1 cellular context compared by ENCODE assay signal in the genomic region with DNA sequence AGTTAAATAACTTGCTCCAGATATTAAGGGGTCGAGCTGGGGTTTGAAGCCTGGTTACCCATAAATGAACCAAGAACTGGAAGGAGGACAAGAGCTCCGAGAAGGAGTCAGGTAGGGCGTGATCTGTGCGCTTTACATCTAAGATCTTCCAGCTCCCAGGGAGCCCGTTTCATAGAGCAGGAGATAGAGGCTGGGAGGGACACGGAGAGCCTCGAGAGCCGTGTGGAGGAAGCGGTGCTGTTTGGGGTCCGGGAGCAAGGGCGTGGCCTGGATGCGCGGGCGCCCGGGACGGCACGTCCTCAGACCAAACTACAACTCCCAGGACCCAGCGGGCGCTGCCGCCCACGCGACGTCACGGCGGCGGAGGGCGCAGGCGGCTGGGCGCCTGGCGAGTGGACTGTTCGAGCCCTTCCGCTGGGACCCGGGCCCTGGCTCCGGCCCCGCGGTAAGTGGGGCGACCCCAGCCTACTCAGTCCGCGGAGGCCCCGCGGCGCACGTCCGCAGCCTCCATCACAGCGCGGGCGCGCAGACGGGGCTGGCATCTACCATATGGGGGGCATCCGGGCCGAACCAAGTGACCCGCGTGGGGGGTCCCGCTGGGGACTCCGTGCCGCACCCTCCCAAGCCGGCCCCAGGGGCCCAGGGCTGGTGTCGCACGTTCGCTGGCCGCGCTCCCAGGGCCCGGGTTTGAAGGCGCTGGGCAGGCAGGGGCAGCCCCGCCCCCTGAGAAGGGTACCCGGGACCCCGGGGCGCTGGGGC.
TF ChIP-seq lines count a peak whose summit lies in the region.

TSS of gene BCKDK (plus strand) at position 352 of the 759 bp plus-strand sequence. CDS start 838 bp downstream, outside the sequence.

TF ChIP-seq in HepG2, 621 proteins besides CTCF, POLR2A, EP300 and RAD21 (continued from another document and continues in another):
- TF ChIP-seq, protein P1, sequence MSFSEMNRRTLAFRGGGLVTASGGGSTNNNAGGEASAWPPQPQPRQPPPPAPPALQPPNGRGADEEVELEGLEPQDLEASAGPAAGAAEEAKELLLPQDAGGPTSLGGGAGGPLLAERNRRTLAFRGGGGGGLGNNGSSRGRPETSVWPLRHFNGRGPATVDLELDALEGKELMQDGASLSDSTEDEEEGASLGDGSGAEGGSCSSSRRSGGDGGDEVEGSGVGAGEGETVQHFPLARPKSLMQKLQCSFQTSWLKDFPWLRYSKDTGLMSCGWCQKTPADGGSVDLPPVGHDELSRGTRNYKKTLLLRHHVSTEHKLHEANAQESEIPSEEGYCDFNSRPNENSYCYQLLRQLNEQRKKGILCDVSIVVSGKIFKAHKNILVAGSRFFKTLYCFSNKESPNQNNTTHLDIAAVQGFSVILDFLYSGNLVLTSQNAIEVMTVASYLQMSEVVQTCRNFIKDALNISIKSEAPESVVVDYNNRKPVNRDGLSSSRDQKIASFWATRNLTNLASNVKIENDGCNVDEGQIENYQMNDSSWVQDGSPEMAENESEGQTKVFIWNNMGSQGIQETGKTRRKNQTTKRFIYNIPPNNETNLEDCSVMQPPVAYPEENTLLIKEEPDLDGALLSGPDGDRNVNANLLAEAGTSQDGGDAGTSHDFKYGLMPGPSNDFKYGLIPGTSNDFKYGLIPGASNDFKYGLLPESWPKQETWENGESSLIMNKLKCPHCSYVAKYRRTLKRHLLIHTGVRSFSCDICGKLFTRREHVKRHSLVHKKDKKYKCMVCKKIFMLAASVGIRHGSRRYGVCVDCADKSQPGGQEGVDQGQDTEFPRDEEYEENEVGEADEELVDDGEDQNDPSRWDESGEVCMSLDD (CRISPR knock-in tag; IDR thresholded peaks at IDR 0.05; ENCODE audit: borderline replicate concordance) = no peak
- TF ChIP-seq, protein P2, sequence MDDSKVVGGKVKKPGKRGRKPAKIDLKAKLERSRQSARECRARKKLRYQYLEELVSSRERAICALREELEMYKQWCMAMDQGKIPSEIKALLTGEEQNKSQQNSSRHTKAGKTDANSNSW (CRISPR knock-in tag; IDR thresholded peaks at IDR 0.05; ENCODE audit: borderline replicate concordance) = no peak
- TF ChIP-seq ZNF101 (CRISPR knock-in tag; IDR thresholded peaks at IDR 0.05; ENCODE audit: borderline replicate concordance, low read depth) (no peak), ZKSCAN5 (CRISPR knock-in tag; IDR thresholded peaks at IDR 0.05) (no peak), IRF2 (CRISPR knock-in tag; IDR thresholded peaks at IDR 0.05) (peak; percentile 93), GLI4 (CRISPR knock-in tag; IDR thresholded peaks at IDR 0.05; ENCODE audit: borderline replicate concordance) (no peak), DMAP1 (CRISPR knock-in tag; IDR thresholded peaks at IDR 0.05) (peak; percentile 65; the same call in 1 of the 2 replicates), SOX6 (IDR thresholded peaks at IDR 0.05) (no peak), SOX6 (CRISPR knock-in tag; IDR thresholded peaks at IDR 0.05) (no peak; the same call in 1 of the 2 replicates), HNF4G (IDR thresholded peaks at IDR 0.05; ENCODE audit: borderline replicate concordance, low read depth, low read length) (no peak), HNF4G (CRISPR knock-in tag; IDR thresholded peaks at IDR 0.05; ENCODE audit: borderline replicate concordance, low read depth) (no peak), U2AF2 (IDR thresholded peaks at IDR 0.05; ENCODE audit: low read depth, low read length) (no peak), IKZF1 (IDR thresholded peaks at IDR 0.05) (no peak), ZBTB37 (CRISPR knock-in tag; IDR thresholded peaks at IDR 0.05) (no peak), ZNF629 (CRISPR knock-in tag; conservative IDR thresholded peaks at IDR 0.05) (peak; percentile 68; the same call in 1 of the 2 replicates), EHMT2 (IDR thresholded peaks at IDR 0.05; ENCODE audit: borderline replicate concordance, low read depth, low read length) (no peak), ZNF382 (CRISPR knock-in tag; IDR thresholded peaks at IDR 0.05; ENCODE audit: borderline replicate concordance) (no peak), TBX3 (IDR thresholded peaks at IDR 0.05; ENCODE audit: borderline replicate concordance) (no peak), ZNF564 (CRISPR knock-in tag; IDR thresholded peaks at IDR 0.05) (peak; percentile 18; the same call in 1 of the 2 replicates), BCLAF1 (IDR thresholded peaks at IDR 0.05) (no peak), TAF15 (IDR thresholded peaks at IDR 0.05; ENCODE audit: low read depth, low read length, poor library complexity, severe bottlenecking) (peak; percentile 76), PHF8 (CRISPR knock-in tag; IDR thresholded peaks at IDR 0.05) (peak; percentile 90), SCMH1 (CRISPR knock-in tag; IDR thresholded peaks at IDR 0.05; ENCODE audit: borderline replicate concordance) (no peak), RNF2 (conservative IDR thresholded peaks at IDR 0.05; ENCODE audit: low read depth) (no peak), ESRRA (CRISPR knock-in tag; IDR thresholded peaks at IDR 0.05; ENCODE audit: low read depth) (no peak), ZNF30 (CRISPR knock-in tag; IDR thresholded peaks at IDR 0.05) (no peak), TBP (CRISPR knock-in tag; IDR thresholded peaks at IDR 0.05) (no peak; the same call in 1 of the 2 replicates), FOXO4 (CRISPR knock-in tag; conservative IDR thresholded peaks at IDR 0.05) (no peak), SATB2 (CRISPR knock-in tag; IDR thresholded peaks at IDR 0.05) (0 out of 2 replicates have a peak, but pooled peaks have one; percentile 23), ZNF567 (CRISPR knock-in tag; IDR thresholded peaks at IDR 0.05; ENCODE audit: borderline replicate concordance) (0 out of 2 replicates have a peak, but pooled peaks have one; percentile 18), SNAPC2 (CRISPR knock-in tag; IDR thresholded peaks at IDR 0.05) (0 out of 2 replicates have a peak, but pooled peaks have one; percentile 35), NFKB2 (CRISPR knock-in tag; IDR thresholded peaks at IDR 0.05; ENCODE audit: borderline replicate concordance) (peak; percentile 80; the same call in 1 of the 2 replicates), ZBTB14 (CRISPR knock-in tag; IDR thresholded peaks at IDR 0.05) (no peak; the same call in 1 of the 2 replicates), KLF13 (CRISPR knock-in tag; IDR thresholded peaks at IDR 0.05) (no peak), GABPB1 (CRISPR knock-in tag; IDR thresholded peaks at IDR 0.05) (peak; percentile 94), SIX4 (CRISPR knock-in tag; IDR thresholded peaks at IDR 0.05) (no peak; the same call in 1 of the 2 replicates), RBFOX2 (IDR thresholded peaks at IDR 0.05; ENCODE audit: low read depth, low read length) (peak; percentile 90), ZFX (CRISPR knock-in tag; IDR thresholded peaks at IDR 0.05; ENCODE audit: low read depth) (peak; percentile 86), HOXA5 (CRISPR knock-in tag; IDR thresholded peaks at IDR 0.05) (no peak), HMGA1 (CRISPR knock-in tag; conservative IDR thresholded peaks at IDR 0.05) (no peak)
- TF ChIP-seq, protein P3, sequence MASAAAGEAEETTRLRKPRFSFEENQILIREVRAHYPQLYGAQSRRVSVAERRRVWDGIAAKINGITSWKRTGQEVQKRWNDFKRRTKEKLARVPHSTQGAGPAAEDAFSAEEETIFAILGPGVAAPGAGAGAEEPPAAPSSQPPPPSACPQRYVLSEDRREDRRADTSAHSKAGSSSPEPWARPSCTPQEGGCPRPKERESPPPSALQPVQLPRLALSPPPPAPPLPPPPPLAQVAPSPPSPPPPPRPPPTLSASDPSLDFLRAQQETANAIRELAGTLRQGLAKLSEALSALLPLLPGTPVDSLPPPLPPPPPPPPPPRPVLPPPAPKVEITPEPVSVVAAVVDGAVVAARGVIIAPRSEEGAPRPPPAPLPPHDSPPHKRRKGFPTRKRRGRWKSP (CRISPR knock-in tag; IDR thresholded peaks at IDR 0.05) = peak; percentile 37; the same call in 1 of the 2 replicates
- TF ChIP-seq, protein P4, sequence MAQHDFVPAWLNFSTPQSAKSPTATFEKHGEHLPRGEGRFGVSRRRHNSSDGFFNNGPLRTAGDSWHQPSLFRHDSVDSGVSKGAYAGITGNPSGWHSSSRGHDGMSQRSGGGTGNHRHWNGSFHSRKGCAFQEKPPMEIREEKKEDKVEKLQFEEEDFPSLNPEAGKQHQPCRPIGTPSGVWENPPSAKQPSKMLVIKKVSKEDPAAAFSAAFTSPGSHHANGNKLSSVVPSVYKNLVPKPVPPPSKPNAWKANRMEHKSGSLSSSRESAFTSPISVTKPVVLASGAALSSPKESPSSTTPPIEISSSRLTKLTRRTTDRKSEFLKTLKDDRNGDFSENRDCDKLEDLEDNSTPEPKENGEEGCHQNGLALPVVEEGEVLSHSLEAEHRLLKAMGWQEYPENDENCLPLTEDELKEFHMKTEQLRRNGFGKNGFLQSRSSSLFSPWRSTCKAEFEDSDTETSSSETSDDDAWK (CRISPR knock-in tag; IDR thresholded peaks at IDR 0.05) = no peak
- TF ChIP-seq, protein P5, sequence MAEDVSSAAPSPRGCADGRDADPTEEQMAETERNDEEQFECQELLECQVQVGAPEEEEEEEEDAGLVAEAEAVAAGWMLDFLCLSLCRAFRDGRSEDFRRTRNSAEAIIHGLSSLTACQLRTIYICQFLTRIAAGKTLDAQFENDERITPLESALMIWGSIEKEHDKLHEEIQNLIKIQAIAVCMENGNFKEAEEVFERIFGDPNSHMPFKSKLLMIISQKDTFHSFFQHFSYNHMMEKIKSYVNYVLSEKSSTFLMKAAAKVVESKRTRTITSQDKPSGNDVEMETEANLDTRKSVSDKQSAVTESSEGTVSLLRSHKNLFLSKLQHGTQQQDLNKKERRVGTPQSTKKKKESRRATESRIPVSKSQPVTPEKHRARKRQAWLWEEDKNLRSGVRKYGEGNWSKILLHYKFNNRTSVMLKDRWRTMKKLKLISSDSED (CRISPR knock-in tag; IDR thresholded peaks at IDR 0.05) = peak; percentile 93; the same call in 1 of the 2 replicates
- TF ChIP-seq, protein P6, sequence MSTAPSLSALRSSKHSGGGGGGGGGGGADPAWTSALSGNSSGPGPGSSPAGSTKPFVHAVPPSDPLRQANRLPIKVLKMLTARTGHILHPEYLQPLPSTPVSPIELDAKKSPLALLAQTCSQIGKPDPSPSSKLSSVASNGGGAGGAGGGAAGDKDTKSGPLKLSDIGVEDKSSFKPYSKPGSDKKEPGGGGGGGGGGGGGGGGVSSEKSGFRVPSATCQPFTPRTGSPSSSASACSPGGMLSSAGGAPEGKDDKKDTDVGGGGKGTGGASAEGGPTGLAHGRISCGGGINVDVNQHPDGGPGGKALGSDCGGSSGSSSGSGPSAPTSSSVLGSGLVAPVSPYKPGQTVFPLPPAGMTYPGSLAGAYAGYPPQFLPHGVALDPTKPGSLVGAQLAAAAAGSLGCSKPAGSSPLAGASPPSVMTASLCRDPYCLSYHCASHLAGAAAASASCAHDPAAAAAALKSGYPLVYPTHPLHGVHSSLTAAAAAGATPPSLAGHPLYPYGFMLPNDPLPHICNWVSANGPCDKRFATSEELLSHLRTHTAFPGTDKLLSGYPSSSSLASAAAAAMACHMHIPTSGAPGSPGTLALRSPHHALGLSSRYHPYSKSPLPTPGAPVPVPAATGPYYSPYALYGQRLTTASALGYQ (CRISPR knock-in tag; IDR thresholded peaks at IDR 0.05) = no peak
